Comparison of ENCODE assay signal across 30 cellular contexts in the genomic region with DNA sequence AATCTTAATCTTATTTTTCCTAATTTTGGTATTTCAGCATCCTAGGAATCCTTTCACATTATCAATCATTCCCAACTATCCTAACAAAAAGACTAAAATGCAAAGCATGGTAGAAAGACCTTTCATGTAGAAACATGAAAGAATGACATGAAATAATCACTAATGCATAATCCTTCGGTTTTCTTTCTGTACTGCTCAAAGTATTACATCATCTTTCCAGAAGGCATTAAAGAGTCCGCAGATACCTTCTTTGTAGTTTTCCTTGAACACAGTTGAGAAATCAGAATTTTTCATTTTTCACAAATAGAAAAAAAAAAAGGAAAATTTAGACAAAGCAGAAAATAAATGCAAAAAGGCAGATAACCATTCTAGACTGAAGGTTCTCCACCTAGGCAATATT. TPM values are rescaled to one million over a fixed set of nuclear protein-coding genes. Genes with fewer than 3 reads are reported as not detected.
"Had no signal": no experiment of that assay in that cellular context is flagged by ENCODE, and none has a peak within 500 bp of the region (broad histone marks: within the 10 kb centered on the region; RNA-seq: fewer than 3 reads in every experiment).

No MANE protein-coding gene starts in this region.

- H3K9me3 ChIP-seq: esophagus muscularis mucosa, gastrocnemius medialis, left lung, lower lobe of right lung, mucosa of descending colon had no signal

- H3K4me1 ChIP-seq: gastrocnemius medialis, heart right ventricle, left lung, lower lobe of right lung had no signal

- H3K4me3 ChIP-seq: coronary artery, dorsolateral prefrontal cortex, esophagus muscularis mucosa, gastrocnemius medialis, heart right ventricle, left lung, lower lobe of right lung, mucosa of descending colon had no signal

- ATAC-seq: gastrocnemius medialis, heart right ventricle, left cardiac atrium, left lung, left ventricle myocardium superior, lower lobe of right lung, mucosa of descending colon had no signal

- H3K27me3 ChIP-seq: dorsolateral prefrontal cortex, esophagus muscularis mucosa, gastrocnemius medialis, heart right ventricle, left lung had no signal

- H3K27ac ChIP-seq: coronary artery, dorsolateral prefrontal cortex, esophagus muscularis mucosa, gastrocnemius medialis, heart right ventricle, left lung, lower lobe of right lung had no signal

- FAIRE-seq: colon, endothelial cell of umbilical vein, islet of Langerhans, keratinocyte had no signal

- DNase-seq: dermis blood vessel endothelial cell; dorsolateral prefrontal cortex; effector CD4-positive, alpha-beta T cell; effector memory CD4-positive, alpha-beta T cell; foreskin fibroblast; foreskin melanocyte; gastrocnemius medialis; glutamatergic neuron; head of caudate nucleus; heart right ventricle; hippocampal formation; left cardiac atrium; left lung; left ventricle myocardium superior; lower lobe of right lung; mesenchymal stem cell; mucosa of descending colon; naive B cell had no signal

RNA-seq across cellular contexts. Expression of a gene that starts 53.2 kb away (rescaled TPM):
- total RNA-seq: dermis blood vessel endothelial cell, endothelial cell of umbilical vein, epithelial cell of proximal tubule, esophagus muscularis mucosa, gastrocnemius medialis, glomerular endothelial cell, heart right ventricle, left cardiac atrium, left lung, left ventricle myocardium superior, lower leg skin, lower lobe of right lung, lung microvascular endothelial cell, mesenteric fat pad, mucosa of descending colon had no signal
- polyA plus RNA-seq: endothelial cell of umbilical vein, esophagus had no signal
